In the genomic region with DNA sequence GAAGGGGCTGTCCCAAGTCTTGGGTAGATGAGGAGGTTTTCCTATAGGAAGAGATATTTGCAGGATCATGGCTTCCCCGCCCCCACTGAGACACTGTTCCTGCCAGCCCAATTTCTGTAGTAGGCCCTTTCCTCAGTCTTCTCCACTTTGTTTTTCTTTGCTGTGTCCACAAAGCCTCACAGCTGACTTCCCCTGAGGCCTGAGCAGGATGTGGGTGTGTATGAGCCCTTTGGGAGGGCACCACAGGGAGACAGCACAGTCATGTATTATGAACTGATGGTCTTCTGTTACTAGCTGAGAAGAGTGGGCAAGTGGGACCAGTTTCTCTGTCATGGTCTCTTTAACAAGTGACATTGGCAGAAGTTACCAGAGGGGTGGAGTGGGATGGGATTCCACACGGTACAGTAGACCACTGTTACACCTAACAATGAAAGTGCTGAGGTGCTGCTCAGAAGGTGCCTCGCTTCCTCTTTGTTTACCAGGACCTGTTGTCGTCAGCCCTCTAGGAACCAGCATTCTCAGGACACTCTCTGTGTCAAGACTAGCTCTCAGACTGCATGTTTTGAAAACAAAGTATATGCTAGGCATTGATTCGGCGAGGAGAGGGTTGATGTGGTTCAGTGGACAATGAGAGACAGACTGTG, we compare ENCODE assay signal across 13 cellular contexts.
DNase-seq lines count a peak whose midpoint lies in the region; ATAC-seq, FAIRE-seq and TF ChIP-seq lines count a peak whose summit lies in the region.
"Had no signal": no experiment of that assay in that cellular context is flagged by ENCODE, and none has a peak within 500 bp of the region (broad histone marks: within the 10 kb centered on the region; RNA-seq: fewer than 3 reads in every experiment).

No MANE protein-coding gene starts in this region.

- TF ChIP-seq CTCF in transverse colon (IDR thresholded peaks at IDR 0.05): no peak

- peaks cover 21% of the 10 kb centered on the region for H3K36me3 Mint-ChIP-seq in activated naive CD8-positive, alpha-beta T cell treated with anti-CD3 and anti-CD28 coated beads, Interleukin-2, amount 10 ng/mL, durations not matched to agents 7 days and 5 days
- peaks cover 32% of the 10 kb centered on the region for H3K36me3 Mint-ChIP-seq in activated naive CD8-positive, alpha-beta T cell treated with anti-CD3 and anti-CD28 coated beads for 36 hours

- no peak for FAIRE-seq in frontal cortex (lab: Jason Lieb, UNC)
- FAIRE-seq: A549, astrocyte had no signal

- peak; percentile 28 for DNase-seq in activated naive CD8-positive, alpha-beta T cell treated with anti-CD3 and anti-CD28 coated beads, Interleukin-2, amount 10 ng/mL, durations not matched to agents 7 days and 5 days
- no peak for DNase-seq in activated naive CD8-positive, alpha-beta T cell treated with anti-CD3 and anti-CD28 coated beads for 36 hours
- peak; percentile 48 for DNase-seq in MV-4-11 (lab: John Stamatoyannopoulos, UW)
- no peak for DNase-seq in head of caudate nucleus
- DNase-seq in HUDEP-2 (lab: John Stamatoyannopoulos, UW; ENCODE audit: unreplicated experiment in 76 of 76): no peak
- DNase-seq in frontal cortex (ENCODE audit: low spot score in 2 of 2): no peak
- DNase-seq in transverse colon: no peak
- DNase-seq: activated CD8-positive, alpha-beta memory T cell treated with anti-CD3 and anti-CD28 coated beads, Interleukin-2, amount 50 U/mL, for 48 hours; midbrain; NCI-H146 had no signal

- peaks cover 0 to 6% (median 0%) of the 10 kb centered on the region in 4 donors for H3K4me1 ChIP-seq in transverse colon
- H3K4me1 ChIP-seq: A549 had no signal

- no peak for TF ChIP-seq EP300 in transverse colon (IDR thresholded peaks at IDR 0.05; ENCODE audit: low read depth)

- no peak overlapping the region for H3K27ac Mint-ChIP-seq in activated naive CD8-positive, alpha-beta T cell treated with anti-CD3 and anti-CD28 coated beads, Interleukin-2, amount 10 ng/mL, durations not matched to agents 7 days and 5 days
- no peak overlapping the region for H3K27ac Mint-ChIP-seq in activated naive CD8-positive, alpha-beta T cell treated with anti-CD3 and anti-CD28 coated beads for 36 hours

- no peaks in the 10 kb centered on the region for H3K27me3 ChIP-seq in transverse colon

- H3K27ac ChIP-seq in transverse colon: no peak overlapping the region
- H3K27ac ChIP-seq: A549 had no signal

- H3K4me1 Mint-ChIP-seq in activated naive CD8-positive, alpha-beta T cell treated with anti-CD3 and anti-CD28 coated beads, Interleukin-2, amount 10 ng/mL, durations not matched to agents 7 days and 5 days: peaks cover 11% of the 10 kb centered on the region
- peaks cover 7% of the 10 kb centered on the region for H3K4me1 Mint-ChIP-seq in activated naive CD8-positive, alpha-beta T cell treated with anti-CD3 and anti-CD28 coated beads for 36 hours

- intact Hi-C loops in head of caudate nucleus (cut with DNase I) (no loop called here), transverse colon (cut with DNase I; ENCODE audit: low total_unique reads) (no loop called here)

- H3K4me3 ChIP-seq in transverse colon: no peak overlapping the region
- H3K4me3 ChIP-seq: A549 had no signal

- H3K9me3 Mint-ChIP-seq in activated naive CD8-positive, alpha-beta T cell treated with anti-CD3 and anti-CD28 coated beads, Interleukin-2, amount 10 ng/mL, durations not matched to agents 7 days and 5 days: peaks cover 11% of the 10 kb centered on the region
- H3K9me3 Mint-ChIP-seq in activated naive CD8-positive, alpha-beta T cell treated with anti-CD3 and anti-CD28 coated beads for 36 hours: peaks cover 13% of the 10 kb centered on the region

- H3K36me3 ChIP-seq in transverse colon: no peaks in the 10 kb centered on the region

- H3K9me3 ChIP-seq in transverse colon: peaks cover 4% of the 10 kb centered on the region in 2 donors
- H3K9me3 ChIP-seq: A549 had no signal

- WGBS in transverse colon (ENCODE audit: low coverage in 1 of 2), 2 donors: 91 to 98% methylated on average over 6 of the region's 6 CpGs

- POLR2A ChIA-PET in activated naive CD8-positive, alpha-beta T cell treated with anti-CD3 and anti-CD28 coated beads, Interleukin-2, amount 10 ng/mL, durations not matched to agents 7 days and 5 days (lab: Charles Lee): no interaction called here

- no peak for TF ChIP-seq POLR2A in transverse colon (IDR thresholded peaks at IDR 0.05)

- no peak overlapping the region for H3K4me3 Mint-ChIP-seq in activated naive CD8-positive, alpha-beta T cell treated with anti-CD3 and anti-CD28 coated beads, Interleukin-2, amount 10 ng/mL, durations not matched to agents 7 days and 5 days
- no peak overlapping the region for H3K4me3 Mint-ChIP-seq in activated naive CD8-positive, alpha-beta T cell treated with anti-CD3 and anti-CD28 coated beads for 36 hours

- in situ Hi-C loops in transverse colon (cut with MboI; ENCODE audit: low pct_ligation_motif_present in 1 of 4, low pct_unique_long_range_greater_than_20kb in 1 of 4, low sequenced_read_pairs in 3 of 4): no loop called here

- peak; percentile 81 for ATAC-seq in activated naive CD8-positive, alpha-beta T cell treated with anti-CD3 and anti-CD28 coated beads, Interleukin-2, amount 10 ng/mL, durations not matched to agents 7 days and 5 days (ENCODE audit: low read depth)
- ATAC-seq in HG02885 (IDR thresholded peaks at IDR 0.05; ENCODE audit: poor library complexity, unreplicated experiment): peak; percentile 58
- ATAC-seq: A549 had no signal

- H3K27me3 Mint-ChIP-seq in activated naive CD8-positive, alpha-beta T cell treated with anti-CD3 and anti-CD28 coated beads, Interleukin-2, amount 10 ng/mL, durations not matched to agents 7 days and 5 days: no peaks in the 10 kb centered on the region
- no peaks in the 10 kb centered on the region for H3K27me3 Mint-ChIP-seq in activated naive CD8-positive, alpha-beta T cell treated with anti-CD3 and anti-CD28 coated beads for 36 hours

Comparison
In these comparisons a context has a peak if more than half of its experiments do, and no peak if none do; other contexts are left out.
1. DNase-seq: peak in activated naive CD8-positive, alpha-beta T cell treated with anti-CD3 and anti-CD28 coated beads, Interleukin-2, amount 10 ng/mL, durations not matched to agents 7 days and 5 days (single experiment) and MV-4-11 (single experiment); none in activated naive CD8-positive, alpha-beta T cell treated with anti-CD3 and anti-CD28 coated beads for 36 hours (single experiment), head of caudate nucleus (0 of 42), HUDEP-2 (0 of 76), frontal cortex (0 of 2) and transverse colon (single experiment).